12 cellular contexts compared by ENCODE assay signal in the genomic region with DNA sequence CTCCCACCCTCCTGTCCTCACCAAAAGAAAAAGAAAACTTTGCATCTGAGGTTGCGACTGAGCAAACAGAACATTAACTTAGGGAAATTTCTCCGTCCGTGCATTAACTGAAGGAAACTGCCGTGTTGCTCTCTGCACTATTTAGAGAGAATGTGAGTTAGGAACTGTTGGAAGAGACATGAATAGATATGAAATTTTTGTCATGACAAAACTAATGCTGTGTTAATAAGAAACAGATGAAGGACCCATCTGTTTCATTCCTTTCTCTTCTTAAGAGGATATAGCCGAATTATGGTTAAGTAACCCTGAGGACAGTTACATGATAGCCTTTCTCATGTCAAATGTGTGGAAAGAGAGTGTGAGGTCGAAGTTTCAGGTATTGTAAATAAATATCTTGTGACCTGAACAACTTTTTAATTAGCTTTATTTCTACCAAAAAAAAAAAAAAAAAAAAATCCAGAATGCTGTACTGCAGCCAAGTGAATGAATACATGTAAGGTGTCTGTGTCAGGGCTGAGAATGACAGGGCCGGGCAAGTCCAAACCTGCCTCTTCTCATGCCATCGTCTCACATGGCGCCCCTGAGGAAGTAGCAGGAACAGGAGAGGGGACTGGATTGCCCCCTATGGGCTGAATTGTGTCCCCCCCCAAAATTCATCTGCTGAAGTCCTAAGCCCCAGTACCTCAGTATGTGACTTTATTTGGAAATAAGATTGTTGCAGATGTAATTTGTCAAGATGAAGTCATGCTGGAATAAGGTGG. TPM values are rescaled to one million over a fixed set of nuclear protein-coding genes. Genes with fewer than 3 reads are reported as not detected.
A peak's percentile ranks its signal among the peaks of the same experiment; 100 is the strongest.
DNase-seq lines count a peak whose midpoint lies in the region; TF ChIP-seq lines count a peak whose summit lies in the region.
"Had no signal": no experiment of that assay in that cellular context is flagged by ENCODE, and none has a peak within 500 bp of the region (broad histone marks: within the 10 kb centered on the region; RNA-seq: fewer than 3 reads in every experiment).

No MANE protein-coding gene starts in this region.

- no peak overlapping the region for H3K27ac Mint-ChIP-seq in activated CD4-positive, alpha-beta T cell treated with anti-CD3 and anti-CD28 coated beads, Interleukin-2, amount 10 ng/mL, durations not matched to agents 7 days and 5 days
- H3K27ac Mint-ChIP-seq: activated T-helper 2 cell treated with anti-CD3 and anti-CD28 coated beads, Interferon-gamma antibody, Interleukin-2, Interleukin-4, amounts not matched to agents 10 μg/mL and 5 μg/mL and 100 μg/mL, durations not matched to agents 14 hours and 24 hours and 36 hours; B cell had no signal

- peak overlapping the region; percentile 49 for H2AFZ ChIP-seq in mammary epithelial cell (ENCODE audit: low read depth, low read length)
- no peak overlapping the region for H2AFZ ChIP-seq in smooth muscle cell (ENCODE audit: low read depth)

- H3K27me3 Mint-ChIP-seq in activated CD4-positive, alpha-beta T cell treated with anti-CD3 and anti-CD28 coated beads, Interleukin-2, amount 10 ng/mL, durations not matched to agents 7 days and 5 days = peaks cover 2% of the 10 kb centered on the region

- 33% methylated on average over 9 of the region's 9 CpGs for WGBS in mammary epithelial cell (ENCODE audit: low coverage, missing lambda C conversion rate)
- 51% methylated on average over 9 of the region's 9 CpGs for WGBS in smooth muscle cell (ENCODE audit: low lambda C conversion rate)

- H3K27ac ChIP-seq in mammary epithelial cell (ENCODE audit: insufficient read depth, low read depth, low read length) (no peak overlapping the region), smooth muscle cell (ENCODE audit: low read depth) (peak overlapping the region; percentile 66)
- H3K27ac ChIP-seq: heart left ventricle had no signal

- no peaks in the 10 kb centered on the region for H3F3A ChIP-seq in smooth muscle cell (ENCODE audit: low read depth)

- H3K9ac ChIP-seq in mammary epithelial cell (ENCODE audit: insufficient read depth, low read length) = no peak overlapping the region
- no peak overlapping the region for H3K9ac ChIP-seq in smooth muscle cell (ENCODE audit: low read depth)

- no peaks in the 10 kb centered on the region for H3K4me1 Mint-ChIP-seq in activated CD4-positive, alpha-beta T cell treated with anti-CD3 and anti-CD28 coated beads, Interleukin-2, amount 10 ng/mL, durations not matched to agents 7 days and 5 days

- H4K20me1 ChIP-seq in mammary epithelial cell (ENCODE audit: insufficient read depth, low read length) = no peaks in the 10 kb centered on the region
- no peaks in the 10 kb centered on the region for H4K20me1 ChIP-seq in smooth muscle cell (ENCODE audit: low read depth)

- H3K4me1 ChIP-seq in mammary epithelial cell (ENCODE audit: insufficient read depth, low read length) = peaks cover 15% of the 10 kb centered on the region
- peaks cover 13% of the 10 kb centered on the region for H3K4me1 ChIP-seq in smooth muscle cell (ENCODE audit: low read depth)

- H3K4me2 ChIP-seq in mammary epithelial cell (ENCODE audit: insufficient read depth, low read depth, low read length) (peak overlapping the region; percentile 68), smooth muscle cell (peak overlapping the region; percentile 78)

- no TSS peak for BruUV-seq in mammary epithelial cell (replicated peaks; lab: Mats Ljungman, UMichigan)

- H3K36me3 Mint-ChIP-seq in activated CD4-positive, alpha-beta T cell treated with anti-CD3 and anti-CD28 coated beads, Interleukin-2, amount 10 ng/mL, durations not matched to agents 7 days and 5 days (ENCODE audit: low read depth) = no peaks in the 10 kb centered on the region

- H3K27me3 ChIP-seq in mammary epithelial cell (ENCODE audit: insufficient read depth, low read length) (no peaks in the 10 kb centered on the region), smooth muscle cell (ENCODE audit: low read depth) (no peaks in the 10 kb centered on the region)

- no peaks in the 10 kb centered on the region for H3K36me3 ChIP-seq in mammary epithelial cell (ENCODE audit: insufficient read depth, low read length)
- H3K36me3 ChIP-seq in smooth muscle cell (ENCODE audit: low read depth) = no peaks in the 10 kb centered on the region
- H3K36me3 ChIP-seq: heart left ventricle had no signal

- intact Hi-C loops in mammary epithelial cell (cut with micrococcal nuclease) = loop anchor here (1.0 to 2.0 kb wide), 2 partner anchors 75 to 99 kb away; no protein-coding TSS in a partner anchor

- H3K9me3 ChIP-seq in mammary epithelial cell (replicated peaks; ENCODE audit: insufficient read depth, low read length) (no peaks in the 10 kb centered on the region), smooth muscle cell (replicated peaks; ENCODE audit: low read depth) (no peaks in the 10 kb centered on the region)
- H3K9me3 ChIP-seq: heart left ventricle had no signal

- in situ Hi-C loops in mammary epithelial cell (cut with MboI; ENCODE audit: low sequenced_read_pairs in 2 of 2) = no loop called here

- H3K4me3 ChIP-seq in mammary epithelial cell (replicated peaks in 1 of 3; ENCODE audit: insufficient read depth in 1 of 3, low read depth in 2 of 3, low read length in 3 of 3) (no peak overlapping the region), smooth muscle cell (no peak overlapping the region)
- H3K4me3 ChIP-seq: heart left ventricle had no signal

- H3K79me2 ChIP-seq in mammary epithelial cell (ENCODE audit: insufficient read depth, low read length) (no peaks in the 10 kb centered on the region), smooth muscle cell (ENCODE audit: low read depth) (no peaks in the 10 kb centered on the region)

- H3K9me3 Mint-ChIP-seq in activated CD4-positive, alpha-beta T cell treated with anti-CD3 and anti-CD28 coated beads, Interleukin-2, amount 10 ng/mL, durations not matched to agents 7 days and 5 days = no peaks in the 10 kb centered on the region
- H3K9me3 Mint-ChIP-seq: activated T-helper 2 cell treated with anti-CD3 and anti-CD28 coated beads, Interferon-gamma antibody, Interleukin-2, Interleukin-4, amounts not matched to agents 10 μg/mL and 5 μg/mL and 100 μg/mL, durations not matched to agents 14 hours and 24 hours and 36 hours; neural crest cell had no signal

- CTCF ChIA-PET in mammary epithelial cell (lab: Charles Lee; ENCODE audit: low non-redundant PET) = no interaction called here
- CTCF ChIA-PET in activated CD4-positive, alpha-beta T cell treated with anti-CD3 and anti-CD28 coated beads, Interleukin-2, amount 10 ng/mL, durations not matched to agents 7 days and 5 days (lab: Charles Lee) = no interaction called here

- POLR2A ChIA-PET in activated CD4-positive, alpha-beta T cell treated with anti-CD3 and anti-CD28 coated beads, Interleukin-2, amount 10 ng/mL, durations not matched to agents 7 days and 5 days (lab: Charles Lee) = no interaction called here

- H3K4me3 Mint-ChIP-seq in activated CD4-positive, alpha-beta T cell treated with anti-CD3 and anti-CD28 coated beads, Interleukin-2, amount 10 ng/mL, durations not matched to agents 7 days and 5 days = no peak overlapping the region
- H3K4me3 Mint-ChIP-seq: B cell, neural crest cell had no signal

- dilution Hi-C loops in mammary epithelial cell (cut with HindIII; ENCODE audit: low sequenced_read_pairs) = no loop called here

- DNase-seq in NCI-H2227 (lab: John Stamatoyannopoulos, UW; ENCODE audit: unreplicated experiment) (peak; percentile 17), NCI-H2227 treated with DMSO at 0.1 percent for 48 hours (lab: John Stamatoyannopoulos, UW) (no peak), NCI-H446 (lab: John Stamatoyannopoulos, UW) (peak; percentile 87 to 90), mammary epithelial cell (peak; percentile 73), smooth muscle cell (lab: John Stamatoyannopoulos, UW; ENCODE audit: unreplicated experiment) (no peak), OCI-M2 (lab: John Stamatoyannopoulos, UW; ENCODE audit: unreplicated experiment) (no peak), NCI-H226 (no peak)
- DNase-seq in activated CD4-positive, alpha-beta T cell treated with anti-CD3 and anti-CD28 coated beads, Interleukin-2, amount 10 ng/mL, durations not matched to agents 7 days and 5 days = no peak
- DNase-seq: heart left ventricle had no signal

- TF ChIP-seq CTCF in mammary epithelial cell (conservative IDR thresholded peaks at IDR 0.05 in 1 of 2, IDR thresholded peaks at IDR 0.05 in 1 of 2; ENCODE audit: extremely low read depth in 1 of 2, insufficient read depth in 1 of 2, low read depth in 1 of 2, low read length in 2 of 2) (peak in 1 of 2 donors; percentile 48), smooth muscle cell (IDR thresholded peaks at IDR 0.05; ENCODE audit: borderline replicate concordance, insufficient read depth, poor library complexity, severe bottlenecking) (peak; percentile 12)

RNA-seq across cellular contexts. Expression of gene ANKRD33B, which starts 35.6 kb away (rescaled TPM):
- total RNA-seq in mammary epithelial cell (1 to 10 TPM in 1 of 2 donors, under 1 TPM in 1; under 0.01 to 1.8 TPM), smooth muscle cell (2.2 TPM in 2 replicates)
- polyA plus RNA-seq in mammary epithelial cell (0.50 TPM), smooth muscle cell (1.1 and 1.2 TPM in 2 replicates)
- 2.3 TPM for polyA minus RNA-seq in mammary epithelial cell
- 1 to 10 TPM; 3.2 to 3.7 TPM for total RNA-seq in activated CD4-positive, alpha-beta T cell treated with anti-CD3 and anti-CD28 coated beads, Interleukin-2, amount 10 ng/mL, durations not matched to agents 7 days and 5 days

Comparison
In these comparisons a context has a peak if more than half of its experiments do, and no peak if none do; other contexts are left out.
1. DNase-seq: peak in NCI-H2227 (single experiment), NCI-H446 (2 of 2) and mammary epithelial cell (single experiment); none in NCI-H2227 treated with DMSO at 0.1 percent for 48 hours (single experiment), smooth muscle cell (single experiment), OCI-M2 (single experiment), NCI-H226 (single experiment) and activated CD4-positive, alpha-beta T cell treated with anti-CD3 and anti-CD28 coated beads, Interleukin-2, amount 10 ng/mL, durations not matched to agents 7 days and 5 days (single experiment).